ENCODE assay signal across 8 cellular contexts in the genomic region with DNA sequence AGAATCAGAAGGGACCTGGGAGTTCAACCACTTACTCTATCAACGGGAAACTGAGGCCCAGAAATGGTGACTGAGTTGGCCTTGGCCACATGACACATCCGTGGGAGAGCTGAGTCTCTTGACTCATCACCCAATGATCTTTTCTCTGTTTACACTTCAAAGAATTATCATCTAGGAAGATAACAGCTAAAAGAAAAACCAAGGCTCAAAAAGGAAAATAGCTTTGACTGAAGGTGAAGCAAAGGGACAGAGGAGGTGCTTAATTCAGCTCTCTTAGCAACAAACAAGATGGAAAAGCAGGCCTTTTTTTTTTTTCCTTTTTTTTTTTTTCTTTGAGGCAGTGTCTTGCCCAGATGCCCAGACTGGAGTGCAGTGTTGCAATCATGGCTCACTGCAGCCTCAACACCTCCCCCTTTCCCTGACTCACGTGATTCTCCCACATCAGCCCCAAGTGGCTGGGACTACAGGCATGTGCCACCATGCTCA. TPM values are rescaled to one million over a fixed set of nuclear protein-coding genes. Genes with fewer than 3 reads are reported as not detected.
A peak's percentile ranks its signal among the peaks of the same experiment; 100 is the strongest.
DNase-seq lines count a peak whose midpoint lies in the region; ATAC-seq and TF ChIP-seq lines count a peak whose summit lies in the region.

No MANE protein-coding gene starts in this region.

- intact Hi-C loops in PC-9 (cut with micrococcal nuclease; ENCODE audit: unreplicated experiment): no loop called here

- peak; percentile 50 for ATAC-seq in esophagus mucosa
- no peak for ATAC-seq in HG03196 (IDR thresholded peaks at IDR 0.05; ENCODE audit: unreplicated experiment)

- no peaks in the 10 kb centered on the region for H3K79me2 ChIP-seq in PC-9 (ENCODE audit: low read depth)
- H3K79me2 ChIP-seq in osteoblast (ENCODE audit: insufficient read depth, low read length): no peaks in the 10 kb centered on the region

- TF ChIP-seq CTCF in PC-9 (conservative IDR thresholded peaks at IDR 0.05) (no peak), osteoblast (IDR thresholded peaks at IDR 0.05; ENCODE audit: extremely low read depth, low read depth, low read length) (no peak)

- no TSS peak for BruUV-seq in PC-9 (replicated peaks; lab: Mats Ljungman, UMichigan)

- H3K9me2 ChIP-seq in PC-9 (ENCODE audit: insufficient read depth): no peaks in the 10 kb centered on the region

- no peak overlapping the region for H3K4me3 ChIP-seq in PC-9
- no peak overlapping the region for H3K4me3 ChIP-seq in osteoblast (ENCODE audit: insufficient read depth, low read length)

- H3K36me3 ChIP-seq in PC-9 (ENCODE audit: low read depth) (peaks cover 42% of the 10 kb centered on the region), osteoblast (ENCODE audit: insufficient read depth, low read length) (peaks cover 45% of the 10 kb centered on the region)

- H3K9me3 ChIP-seq in PC-9 (ENCODE audit: insufficient read depth, low read depth) (0 out of 2 replicates have a peak, but pooled peaks cover 5% of the 10 kb centered on the region), osteoblast (ENCODE audit: low read depth, low read length) (no peaks in the 10 kb centered on the region)

- H3K4me1 ChIP-seq in PC-9 (replicated peaks; ENCODE audit: insufficient read depth): peaks cover 10% of the 10 kb centered on the region
- H3K4me1 ChIP-seq in osteoblast (ENCODE audit: insufficient read depth, low read length): peaks cover 11% of the 10 kb centered on the region

- H3K4me2 ChIP-seq in PC-9 (peak overlapping the region; percentile 25; the same call in 1 of the 2 replicates), osteoblast (ENCODE audit: insufficient read depth, low read length) (peak overlapping the region; percentile 0)

- DNase-seq in GM04504 (ENCODE audit: low read depth) (peak; percentile 32), PC-9 (peak in 1 of 2 experiments; percentile 48), osteoblast (ENCODE audit: insufficient read length, low spot score, missing footprints) (no peak), NCI-H2081 treated with DMSO at 0.1 percent for 48 hours (lab: John Stamatoyannopoulos, UW) (no peak), SHP77 treated with DMSO at 0.1 percent for 48 hours (lab: John Stamatoyannopoulos, UW) (no peak)
- no peak for DNase-seq in activated effector memory CD4-positive, alpha-beta T cell treated with anti-CD3 and anti-CD28 coated beads, Interleukin-2, amount 50 U/mL, for 16 hours

- POLR2A ChIA-PET in PC-9 (lab: Charles Lee; ENCODE audit: unreplicated experiment): no interaction called here

- H4K20me1 ChIP-seq in PC-9 (ENCODE audit: insufficient read depth): no peaks in the 10 kb centered on the region
- H4K20me1 ChIP-seq in osteoblast (ENCODE audit: insufficient read depth, low read length): no peaks in the 10 kb centered on the region

- H3K27me3 ChIP-seq in PC-9 (ENCODE audit: insufficient read depth, low read depth): no peaks in the 10 kb centered on the region
- H3K27me3 ChIP-seq in osteoblast (ENCODE audit: insufficient read depth, low read length): no peaks in the 10 kb centered on the region

- CTCF ChIA-PET in PC-9 (lab: Charles Lee): interaction anchor here (0.6 kb wide), 1 partner anchor 202 kb away, joined by 7 read pairs; no protein-coding TSS in a partner anchor

- H2AFZ ChIP-seq in PC-9: no peak overlapping the region
- no peak overlapping the region for H2AFZ ChIP-seq in osteoblast (ENCODE audit: low read length)

- H3F3A ChIP-seq in PC-9 (ENCODE audit: insufficient read depth, low read depth): 0 out of 2 replicates have a peak, but pooled peaks cover 14% of the 10 kb centered on the region

- H3K27ac ChIP-seq in PC-9 (no peak overlapping the region; the same call in 1 of the 2 replicates), osteoblast (ENCODE audit: low read depth, low read length) (peak overlapping the region; percentile 2)

RNA-seq across cellular contexts. Expression of a gene that starts 16.7 kb away (rescaled TPM):
- total RNA-seq in PC-9 (2021): 13.5 and 17.4 TPM in 2 replicates
- total RNA-seq in esophagus mucosa: 5.3 TPM
- 9.0 and 10.9 TPM in 2 replicates for total RNA-seq in osteoblast
